1 cellular context compared by ENCODE assay signal in genomic region chr10:70477661-70478162, GRCh38.
A peak's percentile ranks its signal among the peaks of the same experiment; 100 is the strongest.
TF ChIP-seq lines count a peak whose summit lies in the region.

No MANE protein-coding gene starts in this region.

TF ChIP-seq in IMR-90, 13 proteins besides CTCF, POLR2A, EP300 and RAD21:
- TF ChIP-seq NFE2L2 (IDR thresholded peaks at IDR 0.05; ENCODE audit: low read depth, low read length) (no peak), USF2 (IDR thresholded peaks at IDR 0.05; ENCODE audit: low read depth, low read length) (peak; percentile 27; the same call in 1 of the 2 replicates), BHLHE40 (IDR thresholded peaks at IDR 0.05; ENCODE audit: low read depth, low read length) (peak; percentile 59)
